In genomic region chr2:36355157-36355889, GRCh38 we compare ENCODE assay signal across 8 cellular contexts. TPM values are rescaled to one million over a fixed set of nuclear protein-coding genes. Genes with fewer than 3 reads are reported as not detected.
DNase-seq lines count a peak whose midpoint lies in the region; ATAC-seq lines count a peak whose summit lies in the region.

A gene with protein sequence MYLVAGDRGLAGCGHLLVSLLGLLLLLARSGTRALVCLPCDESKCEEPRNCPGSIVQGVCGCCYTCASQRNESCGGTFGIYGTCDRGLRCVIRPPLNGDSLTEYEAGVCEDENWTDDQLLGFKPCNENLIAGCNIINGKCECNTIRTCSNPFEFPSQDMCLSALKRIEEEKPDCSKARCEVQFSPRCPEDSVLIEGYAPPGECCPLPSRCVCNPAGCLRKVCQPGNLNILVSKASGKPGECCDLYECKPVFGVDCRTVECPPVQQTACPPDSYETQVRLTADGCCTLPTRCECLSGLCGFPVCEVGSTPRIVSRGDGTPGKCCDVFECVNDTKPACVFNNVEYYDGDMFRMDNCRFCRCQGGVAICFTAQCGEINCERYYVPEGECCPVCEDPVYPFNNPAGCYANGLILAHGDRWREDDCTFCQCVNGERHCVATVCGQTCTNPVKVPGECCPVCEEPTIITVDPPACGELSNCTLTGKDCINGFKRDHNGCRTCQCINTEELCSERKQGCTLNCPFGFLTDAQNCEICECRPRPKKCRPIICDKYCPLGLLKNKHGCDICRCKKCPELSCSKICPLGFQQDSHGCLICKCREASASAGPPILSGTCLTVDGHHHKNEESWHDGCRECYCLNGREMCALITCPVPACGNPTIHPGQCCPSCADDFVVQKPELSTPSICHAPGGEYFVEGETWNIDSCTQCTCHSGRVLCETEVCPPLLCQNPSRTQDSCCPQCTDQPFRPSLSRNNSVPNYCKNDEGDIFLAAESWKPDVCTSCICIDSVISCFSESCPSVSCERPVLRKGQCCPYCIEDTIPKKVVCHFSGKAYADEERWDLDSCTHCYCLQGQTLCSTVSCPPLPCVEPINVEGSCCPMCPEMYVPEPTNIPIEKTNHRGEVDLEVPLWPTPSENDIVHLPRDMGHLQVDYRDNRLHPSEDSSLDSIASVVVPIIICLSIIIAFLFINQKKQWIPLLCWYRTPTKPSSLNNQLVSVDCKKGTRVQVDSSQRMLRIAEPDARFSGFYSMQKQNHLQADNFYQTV (plus strand): TSS chr2:36355778. CDS start chr2:36356293, 515 bp downstream.

- WGBS in aorta, 2 donors: 0 to 1% methylated on average over 47 to 82 of the region's 82 CpGs

- peak within 1 kb of the TSS; percentile 92 to 99 for H3K4me3 ChIP-seq in aorta (ENCODE audit: low read length in 2 of 2)

- H3K27me3 ChIP-seq in aorta (ENCODE audit: control insufficient read depth in 1 of 2, insufficient read depth in 2 of 2, low read length in 1 of 2): no peaks in the 10 kb centered on the region

- DNase-seq in CD1c-positive myeloid dendritic cell (ENCODE audit: extremely low spot score) (peak; percentile 75), SW480 (ENCODE audit: low spot score) (peak; percentile 81), left cardiac atrium (peak; percentile 90), pons (ENCODE audit: low spot score) (peak; percentile 74), aorta (peak; percentile 93 to 96)

- peak; percentile 55 for ATAC-seq in GM19397 (IDR thresholded peaks at IDR 0.05; ENCODE audit: unreplicated experiment)
- ATAC-seq in HG03469 (IDR thresholded peaks at IDR 0.05; ENCODE audit: unreplicated experiment): peak; percentile 25
- peak; percentile 81 to 87 for ATAC-seq in left cardiac atrium
- peak; percentile 86 for ATAC-seq in aorta (ENCODE audit: low FRiP score)

- intact Hi-C loops in left cardiac atrium (cut with DNase I): loop anchor here (5.0 to 10.0 kb wide), 3 partner anchors 99 to 147 kb away; no protein-coding TSS in a partner anchor
- intact Hi-C loops in aorta (cut with DNase I): loop anchor here in 1 of 2 donors (5.0 to 10.0 kb wide), 4 partner anchors 77 to 209 kb away; no protein-coding TSS in a partner anchor

- H3K27ac ChIP-seq in angular gyrus (ENCODE audit: low read depth, low read length): peak within 1 kb of the TSS; percentile 89
- peak within 1 kb of the TSS; percentile 84 to 89 for H3K27ac ChIP-seq in aorta (ENCODE audit: low read depth in 1 of 2, low read length in 2 of 2)

- no peaks in the 10 kb centered on the region for H3K9me3 ChIP-seq in aorta (ENCODE audit: control insufficient read depth, low read length)

- no peaks in the 10 kb centered on the region for H3K36me3 ChIP-seq in aorta (ENCODE audit: control insufficient read depth in 1 of 2, insufficient read depth in 2 of 2, low read length in 1 of 2)

- H3K4me1 ChIP-seq in aorta (ENCODE audit: control insufficient read depth in 1 of 2, insufficient read depth in 2 of 2, low read length in 2 of 2): peaks cover 0 to under 1% of the 10 kb centered on the region in 2 donors

RNA-seq across cellular contexts. Expression of the gene that starts here (rescaled TPM):
- total RNA-seq in left cardiac atrium (100 to 1,000 TPM in 1 of 2 donors, 10 to 100 TPM in 1; 29.6 to 101 TPM), aorta (100 to 1,000 TPM; 228 to 727 TPM)
- polyA plus RNA-seq in aorta: 10 to 100 TPM; 47.3 to 66.2 TPM

Comparison
In these comparisons a context has a peak if more than half of its experiments do, and no peak if none do; other contexts are left out.
1. Peak in every context shown above with its lines: DNase-seq, ATAC-seq, H3K4me3 ChIP-seq and H3K27ac ChIP-seq.
2. ATAC-seq: peak in every context shown above with its lines; median percentile 86 in aorta; 84 in left cardiac atrium; 55 in GM19397; 25 in HG03469.